ENCODE assay signal across 18 cellular contexts in the genomic region with DNA sequence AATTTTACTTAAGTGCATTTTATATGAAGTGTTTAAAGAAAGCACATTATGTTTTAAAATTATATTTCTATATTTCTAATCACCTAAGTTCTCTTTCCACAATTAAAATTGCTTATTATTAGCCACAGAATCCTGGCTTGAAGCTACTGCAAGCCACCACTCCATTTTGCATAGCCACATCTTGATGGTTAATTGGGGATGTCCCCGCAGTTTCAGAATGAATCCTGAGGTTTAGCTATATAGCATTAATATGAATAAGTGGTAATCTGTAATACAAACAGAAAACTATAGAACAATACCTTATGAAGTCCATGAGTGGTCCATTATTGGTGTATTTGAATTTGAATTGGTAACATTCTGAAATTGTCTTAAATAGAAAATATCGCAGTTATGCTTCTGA. TPM values are rescaled to one million over a fixed set of nuclear protein-coding genes. Genes with fewer than 3 reads are reported as not detected.
DNase-seq lines count a peak whose midpoint lies in the region; ATAC-seq, FAIRE-seq and TF ChIP-seq lines count a peak whose summit lies in the region.
"Had no signal": no experiment of that assay in that cellular context is flagged by ENCODE, and none has a peak within 500 bp of the region (broad histone marks: within the 10 kb centered on the region; RNA-seq: fewer than 3 reads in every experiment).

No MANE protein-coding gene starts in this region.

- no peaks in the 10 kb centered on the region for H3K36me3 ChIP-seq in kidney (ENCODE audit: control insufficient read depth in 1 of 2, insufficient read depth in 2 of 2, low read length in 2 of 2)
- no peaks in the 10 kb centered on the region for H3K36me3 ChIP-seq in left ventricle myocardium inferior
- H3K36me3 ChIP-seq: heart right ventricle had no signal

- TF ChIP-seq CTCF in kidney (IDR thresholded peaks at IDR 0.05; ENCODE audit: borderline replicate concordance, extremely low read depth, insufficient read depth) (no peak), left ventricle myocardium inferior (IDR thresholded peaks at IDR 0.05; ENCODE audit: borderline replicate concordance) (no peak)

- H3K27ac ChIP-seq in kidney (ENCODE audit: low read depth in 2 of 2, low read length in 2 of 2) (no peak overlapping the region), left ventricle myocardium inferior (replicated peaks) (no peak overlapping the region)
- H3K27ac ChIP-seq: C4-2B, heart right ventricle, PC-9 had no signal

- peak; percentile 12 to 31 for DNase-seq in activated CD4-positive, alpha-beta T cell treated with anti-CD3 and anti-CD28 coated beads, Interleukin-2, amount 50 U/mL, for 48 hours
- DNase-seq in activated CD4-positive, alpha-beta T cell treated with anti-CD3 and anti-CD28 coated beads, Interleukin-2, amount 50 U/mL, for 1 hour: no peak
- no peak for DNase-seq in kidney
- DNase-seq in urothelium cell line (ENCODE audit: low spot score): no peak
- no peak for DNase-seq in left ventricle myocardium inferior
- DNase-seq in SKM-1 treated with dmso at 0.1 percent for 144 hours (lab: John Stamatoyannopoulos, UW; ENCODE audit: unreplicated experiment): no peak
- DNase-seq: effector CD4-positive, alpha-beta T cell; heart right ventricle; NCI-H526 treated with DMSO at 0.1 percent for 48 hours; PC-9; SK-N-SH had no signal

- peak; percentile 32 for FAIRE-seq in kidney (lab: Jason Lieb, UNC)
- no peak for FAIRE-seq in urothelium cell line (lab: Jason Lieb, UNC)
- FAIRE-seq: A204.1, keratinocyte had no signal

- no peak overlapping the region for H3K9ac ChIP-seq in kidney (ENCODE audit: low read length in 2 of 2)
- H3K9ac ChIP-seq: SK-N-SH had no signal

- intact Hi-C loops in kidney (cut with DNase I) (no loop called here), left ventricle myocardium inferior (cut with micrococcal nuclease) (no loop called here)

- no peaks in the 10 kb centered on the region for H3K4me1 ChIP-seq in kidney (ENCODE audit: control insufficient read depth in 1 of 2, insufficient read depth in 1 of 2, low read depth in 1 of 2, low read length in 2 of 2)
- H3K4me1 ChIP-seq in left ventricle myocardium inferior: no peaks in the 10 kb centered on the region
- H3K4me1 ChIP-seq: heart right ventricle had no signal

- H3K4me3 ChIP-seq in kidney (ENCODE audit: low read length in 2 of 2) (no peak overlapping the region), left ventricle myocardium inferior (no peak overlapping the region)
- H3K4me3 ChIP-seq: heart right ventricle, PC-9 had no signal

- H3K27me3 ChIP-seq in left ventricle myocardium inferior (ENCODE audit: low read depth): no peaks in the 10 kb centered on the region
- H3K27me3 ChIP-seq: heart right ventricle had no signal

- ATAC-seq in GM18861 (IDR thresholded peaks at IDR 0.05; ENCODE audit: unreplicated experiment) (peak; percentile 75), HG02870 (IDR thresholded peaks at IDR 0.05; ENCODE audit: unreplicated experiment) (peak; percentile 74)
- ATAC-seq: heart right ventricle had no signal

- H3K9me3 ChIP-seq in kidney (ENCODE audit: control insufficient read depth in 1 of 2, low read length in 2 of 2): no peaks in the 10 kb centered on the region
- H3K9me3 ChIP-seq in left ventricle myocardium inferior (replicated peaks): no peaks in the 10 kb centered on the region
- H3K9me3 ChIP-seq: heart right ventricle, SK-N-SH had no signal

RNA-seq across cellular contexts. Expression of gene GOLPH3L, which starts 11.6 kb away (rescaled TPM):
- 36.1 TPM for total RNA-seq in kidney
- polyA plus RNA-seq in kidney (ENCODE audit: insufficient read depth, low read depth, low replicate concordance): 21.1 TPM
- 16.9 TPM for total RNA-seq in left ventricle myocardium inferior

RNA-seq across cellular contexts. Expression of gene HORMAD1, which starts 12.1 kb away (rescaled TPM):
- 0.13 TPM for total RNA-seq in kidney
- not detected for polyA plus RNA-seq in kidney (ENCODE audit: insufficient read depth, low read depth, low replicate concordance)
- not detected for total RNA-seq in left ventricle myocardium inferior
- total RNA-seq: neural crest cell, PC-9, renal cortical epithelial cell had no signal
- polyA plus RNA-seq: heart right ventricle, SK-N-SH had no signal

RNA-seq across cellular contexts. Expression of gene CTSS, which starts 57.0 kb away (rescaled TPM):
- total RNA-seq in kidney: 109 TPM
- 5.3 TPM for polyA plus RNA-seq in kidney (ENCODE audit: insufficient read depth, low read depth, low replicate concordance)
- total RNA-seq in left ventricle myocardium inferior: 27.5 TPM

Comparison
In these comparisons a context has a peak if more than half of its experiments do, and no peak if none do; other contexts are left out.
1. DNase-seq: peak in activated CD4-positive, alpha-beta T cell treated with anti-CD3 and anti-CD28 coated beads, Interleukin-2, amount 50 U/mL, for 48 hours (2 of 2); none in activated CD4-positive, alpha-beta T cell treated with anti-CD3 and anti-CD28 coated beads, Interleukin-2, amount 50 U/mL, for 1 hour (single experiment), kidney (single experiment), urothelium cell line (single experiment), left ventricle myocardium inferior (single experiment) and SKM-1 treated with dmso at 0.1 percent for 144 hours (single experiment).